ENCODE assay signal across 8 cellular contexts in genomic region chr1:207004931-207005830, GRCh38. TPM values are rescaled to one million over a fixed set of nuclear protein-coding genes. Genes with fewer than 3 reads are reported as not detected.
DNase-seq lines count a peak whose midpoint lies in the region; ATAC-seq and TF ChIP-seq lines count a peak whose summit lies in the region.

No MANE protein-coding gene starts in this region.

- 0 out of 2 replicates have a peak overlapping the region, but pooled peaks have one; percentile 6 for H3K4ac ChIP-seq in IMR-90 (ENCODE audit: low read depth, low read length)

- H2BK120ac ChIP-seq in IMR-90 (ENCODE audit: low read depth, low read length), result no peak overlapping the region; the same call in 1 of the 2 replicates

- H3K4me3 ChIP-seq in IMR-90 (ENCODE audit: insufficient read depth, low read depth, low read length) (no peak overlapping the region), astrocyte of the spinal cord (ENCODE audit: low read depth, low read length) (no peak overlapping the region)

- peak; percentile 36; the same call in 1 of the 2 replicates for TF ChIP-seq RAD21 in IMR-90 (IDR thresholded peaks at IDR 0.05; ENCODE audit: low read length)

- no peak overlapping the region for H3K27ac ChIP-seq in IMR-90 (ENCODE audit: insufficient read depth, low read length)

- no peak overlapping the region for H3K4me2 ChIP-seq in IMR-90 (ENCODE audit: low read depth, low read length)

- no peaks in the 10 kb centered on the region for H4K20me1 ChIP-seq in IMR-90 (ENCODE audit: insufficient read depth, low read length)

- DNase-seq in Daoy (ENCODE audit: low read depth) (peak; percentile 81), IMR-90 (peak; percentile 74), RKO (ENCODE audit: low spot score) (peak; percentile 66), astrocyte of the spinal cord (ENCODE audit: low read depth, low spot score) (peak; percentile 61), iPS DF 4.7 (ENCODE audit: extremely low read depth, low spot score) (peak; percentile 72)
- DNase-seq in stimulated activated CD8-positive, alpha-beta memory T cell treated with anti-CD3 and anti-CD28 coated beads, Interleukin-2, amount 100 ng/mL, for 48 hours (ENCODE audit: low read depth in 2 of 2), result peak; percentile 11 to 18

- H3K23ac ChIP-seq in IMR-90 (ENCODE audit: low read depth, low read length), result no peak overlapping the region

- H3K9me3 ChIP-seq in IMR-90 (ENCODE audit: control insufficient read depth, insufficient read depth, low read length), result no peaks in the 10 kb centered on the region

- TF ChIP-seq CTCF in IMR-90 (conservative IDR thresholded peaks at IDR 0.05; ENCODE audit: low read depth, low read length), result peak; percentile 66
- TF ChIP-seq CTCF in astrocyte of the spinal cord (IDR thresholded peaks at IDR 0.05; ENCODE audit: low read depth, low read length), result peak; percentile 81

- no peak for TF ChIP-seq POLR2A in IMR-90 (IDR thresholded peaks at IDR 0.05; ENCODE audit: low read depth, low read length)

- peak overlapping the region; percentile 0 for H2AFZ ChIP-seq in IMR-90 (replicated peaks; ENCODE audit: low read length, poor library complexity)

- ATAC-seq in IMR-90 (ENCODE audit: low read depth) (peak; percentile 84), HG03342 (IDR thresholded peaks at IDR 0.05; ENCODE audit: unreplicated experiment) (no peak), GM19452 (IDR thresholded peaks at IDR 0.05; ENCODE audit: unreplicated experiment) (no peak)

- in situ Hi-C loops in IMR-90 (cut with MboI; ENCODE audit: low sequenced_read_pairs), result no loop called here
- in situ Hi-C loops in astrocyte of the spinal cord (cut with HindIII; ENCODE audit: low sequenced_read_pairs), result no loop called here

- H3K9ac ChIP-seq in IMR-90 (ENCODE audit: low read depth, low read length), result no peak overlapping the region

- no peak overlapping the region for H2BK5ac ChIP-seq in IMR-90 (ENCODE audit: low read depth, low read length, poor library complexity, severe bottlenecking)

- H4K8ac ChIP-seq in IMR-90 (ENCODE audit: low read depth in 2 of 2, low read length in 2 of 2), result no peak overlapping the region

- H4K5ac ChIP-seq in IMR-90 (ENCODE audit: low read depth, low read length), result no peak overlapping the region

- H2BK20ac ChIP-seq in IMR-90 (ENCODE audit: low read depth, low read length), result peak overlapping the region; percentile 26; the same call in 1 of the 2 replicates

- WGBS in IMR-90 (ENCODE audit: extremely low coverage in 2 of 2, insufficient read length in 1 of 2), 2 experiments, result 35% methylated on average over 6 of the region's 9 CpGs; no CpG with 5 or more reads in 1 of the 2 experiments

- H2AK5ac ChIP-seq in IMR-90 (ENCODE audit: low read depth, low read length), result no peak overlapping the region

- POLR2A ChIA-PET in IMR-90 (lab: Charles Lee; ENCODE audit: unreplicated experiment), result no interaction called here

- CTCF ChIA-PET in IMR-90 (lab: Yijun Ruan, JAX), result interaction anchor here (0.6 to 1.3 kb wide), 4 partner anchors 10 to 461 kb away, joined by 3 to 6 read pairs (median 6); no protein-coding TSS in a partner anchor

- intact Hi-C loops in IMR-90 (cut with micrococcal nuclease), result no loop called here

- H2AK9ac ChIP-seq in IMR-90 (replicated peaks; ENCODE audit: low read depth, low read length, poor library complexity), result no peak overlapping the region

- no peak overlapping the region for H3K18ac ChIP-seq in IMR-90 (ENCODE audit: low read depth, low read length)

- H4K91ac ChIP-seq in IMR-90 (ENCODE audit: insufficient read depth, low read depth, low read length), result no peak overlapping the region

- H3K4me1 ChIP-seq in IMR-90 (ENCODE audit: control insufficient read depth, insufficient read depth, low read length), result peaks cover 6% of the 10 kb centered on the region

- peaks cover 6% of the 10 kb centered on the region for H3K9me1 ChIP-seq in IMR-90 (ENCODE audit: insufficient read depth, low read length)

- no peaks in the 10 kb centered on the region for H3K79me1 ChIP-seq in IMR-90 (ENCODE audit: low read depth in 1 of 2, low read length in 2 of 2)

- no peak overlapping the region for H3K56ac ChIP-seq in IMR-90 (ENCODE audit: extremely low read depth, insufficient read depth, low read length)

- H3K14ac ChIP-seq in IMR-90 (replicated peaks; ENCODE audit: low read depth, low read length), result no peak overlapping the region

- no peaks in the 10 kb centered on the region; the same call in 1 of the 2 replicates for H3K27me3 ChIP-seq in IMR-90 (ENCODE audit: control insufficient read depth, insufficient read depth, low read length)

- BruUV-seq in IMR-90 (replicated peaks; lab: Mats Ljungman, UMichigan), result no TSS peak

- H3K36me3 ChIP-seq in IMR-90 (ENCODE audit: control insufficient read depth, insufficient read depth, low read length), result no peaks in the 10 kb centered on the region

- dilution Hi-C loops in IMR-90 (cut with HindIII; ENCODE audit: low sequenced_read_pairs, unreplicated experiment), result no loop called here

- H2BK15ac ChIP-seq in IMR-90 (ENCODE audit: low read depth, low read length), result no peak overlapping the region

TF ChIP-seq in IMR-90, 13 proteins besides CTCF, POLR2A, EP300 and RAD21:
- TF ChIP-seq, protein P1, sequence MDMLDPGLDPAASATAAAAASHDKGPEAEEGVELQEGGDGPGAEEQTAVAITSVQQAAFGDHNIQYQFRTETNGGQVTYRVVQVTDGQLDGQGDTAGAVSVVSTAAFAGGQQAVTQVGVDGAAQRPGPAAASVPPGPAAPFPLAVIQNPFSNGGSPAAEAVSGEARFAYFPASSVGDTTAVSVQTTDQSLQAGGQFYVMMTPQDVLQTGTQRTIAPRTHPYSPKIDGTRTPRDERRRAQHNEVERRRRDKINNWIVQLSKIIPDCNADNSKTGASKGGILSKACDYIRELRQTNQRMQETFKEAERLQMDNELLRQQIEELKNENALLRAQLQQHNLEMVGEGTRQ (IDR thresholded peaks at IDR 0.05; ENCODE audit: low read depth, low read length), result no peak
- TF ChIP-seq RFX5 (IDR thresholded peaks at IDR 0.05; ENCODE audit: low read depth, low read length) (no peak), SMC3 (IDR thresholded peaks at IDR 0.05; ENCODE audit: low read depth, low read length) (peak; percentile 32), NFE2L2 (IDR thresholded peaks at IDR 0.05; ENCODE audit: low read depth, low read length) (no peak), CEBPB (IDR thresholded peaks at IDR 0.05; ENCODE audit: low read depth, low read length) (no peak), MXI1 (IDR thresholded peaks at IDR 0.05; ENCODE audit: borderline replicate concordance, low read depth, low read length) (no peak), MAZ (IDR thresholded peaks at IDR 0.05; ENCODE audit: borderline replicate concordance, low read depth, low read length) (peak; percentile 30; the same call in 1 of the 2 replicates), FOS (IDR thresholded peaks at IDR 0.05; ENCODE audit: low read depth, low read length) (no peak)

RNA-seq across cellular contexts. Expression of gene C1orf116, which starts 27.4 kb away (rescaled TPM):
- total RNA-seq in Daoy (2014; rRNA removed; shearing (Covaris generic)), result 0.11 TPM in 1 of 2 replicates, not detected in the other
- total RNA-seq in IMR-90 (2012; rRNA removed), result under 0.01 TPM in 1 of 2 replicates, not detected in the other
- polyA plus RNA-seq in IMR-90 (2012; rRNA removed), result 0.03 TPM in 1 of 2 replicates, not detected in the other
- 0.01 TPM in 1 of 2 replicates, not detected in the other for polyA plus RNA-seq in IMR-90 (2012; cell fraction: cytosol; rRNA removed)
- 0.01 and 0.03 TPM in 2 replicates for polyA plus RNA-seq in IMR-90 (2012; cell fraction: nucleus; rRNA removed; ENCODE audit: low replicate concordance)

RNA-seq across cellular contexts. Expression of gene FCAMR, which starts 34.9 kb away (rescaled TPM):
- not detected in 2 replicates for total RNA-seq in Daoy (2014; rRNA removed; shearing (Covaris generic))
- total RNA-seq in IMR-90 (2012; rRNA removed), result not detected in 2 replicates
- not detected in 2 replicates for polyA plus RNA-seq in IMR-90 (2012; rRNA removed)
- polyA plus RNA-seq in IMR-90 (2012; cell fraction: cytosol; rRNA removed), result not detected in 2 replicates
- polyA plus RNA-seq in IMR-90 (2012; cell fraction: nucleus; rRNA removed; ENCODE audit: low replicate concordance), result 0.05 TPM in 1 of 2 replicates, not detected in the other

RNA-seq across cellular contexts. Expression of gene YOD1, which starts 45.8 kb away (rescaled TPM):
- total RNA-seq in Daoy (2014; rRNA removed; shearing (Covaris generic)), result 4.5 and 7.0 TPM in 2 replicates
- total RNA-seq in IMR-90 (2012; rRNA removed), result 5.4 and 10.3 TPM in 2 replicates
- 1.6 and 1.8 TPM in 2 replicates for polyA plus RNA-seq in IMR-90 (2012; rRNA removed)
- 0.17 and 0.26 TPM in 2 replicates for polyA plus RNA-seq in IMR-90 (2012; cell fraction: cytosol; rRNA removed)
- 0.81 and 3.8 TPM in 2 replicates for polyA plus RNA-seq in IMR-90 (2012; cell fraction: nucleus; rRNA removed; ENCODE audit: low replicate concordance)

RNA-seq across cellular contexts. Expression of gene PFKFB2, which starts 47.9 kb away (rescaled TPM):
- total RNA-seq in Daoy (2014; rRNA removed; shearing (Covaris generic)), result 2.1 and 2.2 TPM in 2 replicates
- total RNA-seq in IMR-90 (2012; rRNA removed), result 1.3 and 1.7 TPM in 2 replicates
- polyA plus RNA-seq in IMR-90 (2012; rRNA removed), result 0.53 and 0.62 TPM in 2 replicates
- 0.14 TPM in 2 replicates for polyA plus RNA-seq in IMR-90 (2012; cell fraction: cytosol; rRNA removed)
- polyA plus RNA-seq in IMR-90 (2012; cell fraction: nucleus; rRNA removed; ENCODE audit: low replicate concordance), result 0.27 and 1.4 TPM in 2 replicates

RNA-seq across cellular contexts. Expression of gene PIGR, which starts 58.9 kb away (rescaled TPM):
- total RNA-seq in Daoy (2014; rRNA removed; shearing (Covaris generic)), result not detected in 2 replicates
- total RNA-seq in IMR-90 (2012; rRNA removed), result not detected in 2 replicates
- polyA plus RNA-seq in IMR-90 (2012; rRNA removed), result not detected in 2 replicates
- polyA plus RNA-seq in IMR-90 (2012; cell fraction: cytosol; rRNA removed), result not detected in 2 replicates
- not detected in 2 replicates for polyA plus RNA-seq in IMR-90 (2012; cell fraction: nucleus; rRNA removed; ENCODE audit: low replicate concordance)

Comparison
In these comparisons a context has a peak if more than half of its experiments do, and no peak if none do; other contexts are left out.
1. DNase-seq: peak in every context shown above with its lines; median percentile 81 in Daoy; 74 in IMR-90; 72 in iPS DF 4.7; 66 in RKO; 61 in astrocyte of the spinal cord; 14 in stimulated activated CD8-positive, alpha-beta memory T cell treated with anti-CD3 and anti-CD28 coated beads, Interleukin-2, amount 100 ng/mL, for 48 hours.